ENCODE assay signal across 23 cellular contexts in genomic region chr20:9293145-9293544, GRCh38.
"Had no signal": no experiment of that assay in that cellular context is flagged by ENCODE, and none has a peak within 500 bp of the region (broad histone marks: within the 10 kb centered on the region; RNA-seq: fewer than 3 reads in every experiment).

No MANE protein-coding gene starts in this region.

- H3K4me2 ChIP-seq: neural progenitor cell had no signal

- H3K4me3 ChIP-seq: dorsolateral prefrontal cortex, lower lobe of right lung, neural progenitor cell, prostate gland, right atrium auricular region, sigmoid colon, stomach, thyroid gland, vagina had no signal

- H3K27ac Mint-ChIP-seq: immature natural killer cell; memory B cell; naive B cell; natural killer cell treated with Interleukin-12 subunit alpha and Interleukin-12 subunit beta and Interleukin-15 and Interleukin-18, amount 100 ng/mL, for 72 hours; neural progenitor cell; stimulated activated effector memory CD8-positive, alpha-beta T cell treated with anti-CD3 and anti-CD28 coated beads, Interleukin-12 subunit alpha, Interleukin-12 subunit beta, amount 100 ng/mL, for 72 hours had no signal

- H3K27me3 Mint-ChIP-seq: memory B cell had no signal

- H3K36me3 ChIP-seq: lower lobe of right lung, neural progenitor cell, prostate gland, right atrium auricular region, sigmoid colon, stomach, thyroid gland, vagina had no signal

- ATAC-seq: left ventricle myocardium superior; lower lobe of right lung; natural killer cell treated with Interleukin-12 subunit alpha and Interleukin-12 subunit beta and Interleukin-15 and Interleukin-18, amount 100 ng/mL, for 72 hours; stimulated activated effector memory CD8-positive, alpha-beta T cell treated with anti-CD3 and anti-CD28 coated beads, Interleukin-12 subunit alpha, Interleukin-12 subunit beta, amount 100 ng/mL, for 72 hours had no signal

- H3K4me1 Mint-ChIP-seq: immature natural killer cell; memory B cell; naive B cell; neural progenitor cell; stimulated activated effector memory CD8-positive, alpha-beta T cell treated with anti-CD3 and anti-CD28 coated beads, Interleukin-12 subunit alpha, Interleukin-12 subunit beta, amount 100 ng/mL, for 72 hours had no signal

- H3K9me3 ChIP-seq: lower lobe of right lung, prostate gland, right atrium auricular region, sigmoid colon, stomach, thyroid gland, vagina had no signal

- H3K27me3 ChIP-seq: dorsolateral prefrontal cortex, neural progenitor cell, right atrium auricular region, sigmoid colon, stomach, thyroid gland, vagina had no signal

- H3K27ac ChIP-seq: dorsolateral prefrontal cortex, lower lobe of right lung, neural progenitor cell, prostate gland, right atrium auricular region, sigmoid colon, stomach, thyroid gland, vagina had no signal

- H3K4me1 ChIP-seq: lower lobe of right lung, neural progenitor cell, prostate gland, right atrium auricular region, stomach had no signal

- DNase-seq: dorsolateral prefrontal cortex; effector CD4-positive, alpha-beta T cell; hypothalamus; immature natural killer cell; islet precursor cell; kidney glomerular epithelial cell; left ventricle myocardium superior; lower lobe of right lung; naive B cell; sigmoid colon; stimulated activated CD4-positive, alpha-beta T cell treated with anti-CD3 and anti-CD28 coated beads, Interleukin-2, amount 100 ng/mL, for 24 hours; stimulated activated CD4-positive, alpha-beta T cell treated with anti-CD3 and anti-CD28 coated beads, Interleukin-4, amount 100 ng/mL, for 24 hours; stimulated activated naive CD4-positive, alpha-beta T cell treated with Interleukin-2 at 50 U/mL for 16 hours; stomach; thyroid gland; trophoblast cell had no signal

- H3K9ac ChIP-seq: neural progenitor cell had no signal

- H3K36me3 Mint-ChIP-seq: immature natural killer cell; memory B cell; naive B cell; natural killer cell treated with Interleukin-12 subunit alpha and Interleukin-12 subunit beta and Interleukin-15 and Interleukin-18, amount 100 ng/mL, for 72 hours; stimulated activated effector memory CD8-positive, alpha-beta T cell treated with anti-CD3 and anti-CD28 coated beads, Interleukin-12 subunit alpha, Interleukin-12 subunit beta, amount 100 ng/mL, for 72 hours had no signal

- H2AFZ ChIP-seq: neural progenitor cell had no signal

- H3K4me3 Mint-ChIP-seq: immature natural killer cell; memory B cell; naive B cell; natural killer cell treated with Interleukin-12 subunit alpha and Interleukin-12 subunit beta and Interleukin-15 and Interleukin-18, amount 100 ng/mL, for 72 hours; neural progenitor cell; stimulated activated effector memory CD8-positive, alpha-beta T cell treated with anti-CD3 and anti-CD28 coated beads, Interleukin-12 subunit alpha, Interleukin-12 subunit beta, amount 100 ng/mL, for 72 hours had no signal
